32 cellular contexts compared by ENCODE assay signal in the genomic region with DNA sequence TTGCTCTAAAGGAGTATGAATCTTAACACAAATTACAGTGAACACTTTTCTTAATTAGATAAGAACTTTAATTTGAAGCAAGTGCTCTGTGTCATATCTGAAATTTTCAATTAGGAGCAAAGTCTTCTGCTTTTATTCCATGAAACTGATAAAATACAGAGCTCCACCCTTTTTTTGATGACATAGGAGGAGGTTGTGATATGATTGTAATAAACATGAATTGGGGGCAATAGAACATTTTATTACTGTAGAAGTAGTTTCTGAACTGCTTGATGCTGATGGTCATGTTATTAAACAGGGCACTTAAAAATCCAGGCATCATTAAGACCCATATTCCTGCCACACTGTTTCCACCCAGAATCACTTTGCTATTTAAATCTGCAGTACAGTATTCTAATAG. TPM values are rescaled to one million over a fixed set of nuclear protein-coding genes. Genes with fewer than 3 reads are reported as not detected.
"Had no signal": no experiment of that assay in that cellular context is flagged by ENCODE, and none has a peak within 500 bp of the region (broad histone marks: within the 10 kb centered on the region; RNA-seq: fewer than 3 reads in every experiment).

No MANE protein-coding gene starts in this region.

- FAIRE-seq: islet of Langerhans had no signal

- H3K9me3 ChIP-seq: gastrocnemius medialis, lower lobe of right lung, prostate gland, right atrium auricular region, stomach, thyroid gland had no signal

- H3K4me1 ChIP-seq: gastrocnemius medialis, lower lobe of right lung, prostate gland, right atrium auricular region, stomach, thyroid gland had no signal

- DNase-seq: central memory CD4-positive, alpha-beta T cell; cortex of kidney; effector CD4-positive, alpha-beta T cell; foreskin fibroblast; gastrocnemius medialis; head of caudate nucleus; hippocampal formation; left ventricle myocardium superior; lower lobe of right lung; naive thymus-derived CD8-positive, alpha-beta T cell; nephron progenitor cell; nucleus accumbens; stimulated activated CD4-positive, alpha-beta T cell treated with anti-CD3 and anti-CD28 coated beads, Interleukin-2, amount 100 ng/mL, for 24 hours; stimulated activated CD4-positive, alpha-beta T cell treated with anti-CD3 and anti-CD28 coated beads, Interleukin-4, amount 100 ng/mL, for 24 hours; stimulated activated naive CD4-positive, alpha-beta T cell treated with Interleukin-2 at 50 U/mL for 16 hours; stomach; thyroid gland had no signal

- H3K4me3 ChIP-seq: gastrocnemius medialis, lower lobe of right lung, prostate gland, right atrium auricular region, thyroid gland had no signal

- H3K27ac ChIP-seq: gastrocnemius medialis, lower lobe of right lung, prostate gland, right atrium auricular region, stomach, thyroid gland had no signal

- H3K36me3 ChIP-seq: gastrocnemius medialis, lower lobe of right lung, prostate gland, right atrium auricular region, stomach, thyroid gland had no signal

- H3K27me3 ChIP-seq: right atrium auricular region, thyroid gland had no signal

RNA-seq across cellular contexts. Expression of gene KRT20, which starts 1.1 kb away (rescaled TPM):
- total RNA-seq: chondrocyte; dermis microvascular lymphatic vessel endothelial cell; glomerular endothelial cell; kidney epithelial cell; left ventricle myocardium superior; lower lobe of right lung; myocyte; naive thymus-derived CD8-positive, alpha-beta T cell; osteocyte; prostate gland; right atrium auricular region; sciatic nerve; subcutaneous adipose tissue; thyroid gland had no signal
- polyA plus RNA-seq: naive thymus-derived CD8-positive, alpha-beta T cell had no signal

RNA-seq across cellular contexts. Expression of gene KRT12, which starts 16.9 kb away (rescaled TPM):
- total RNA-seq: chondrocyte; dermis microvascular lymphatic vessel endothelial cell; gastrocnemius medialis; glomerular endothelial cell; kidney epithelial cell; left ventricle myocardium superior; lower lobe of right lung; mesenteric fat pad; myocyte; naive thymus-derived CD8-positive, alpha-beta T cell; osteocyte; prostate gland; right atrium auricular region; sciatic nerve; temporal lobe; thyroid gland; urinary bladder had no signal
- polyA plus RNA-seq: esophagus; naive thymus-derived CD8-positive, alpha-beta T cell; urinary bladder had no signal

RNA-seq across cellular contexts. Expression of gene KRT23, which starts 53.5 kb away (rescaled TPM):
- total RNA-seq: chondrocyte; dermis microvascular lymphatic vessel endothelial cell; glomerular endothelial cell; left ventricle myocardium superior; myocyte; naive thymus-derived CD8-positive, alpha-beta T cell; osteocyte; right atrium auricular region; stomach; subcutaneous adipose tissue had no signal
- polyA plus RNA-seq: naive thymus-derived CD8-positive, alpha-beta T cell had no signal
